Comparison of ENCODE assay signal across 19 cellular contexts in genomic region chr10:10873289-10873688, GRCh38.
DNase-seq lines count a peak whose midpoint lies in the region; ATAC-seq, FAIRE-seq and TF ChIP-seq lines count a peak whose summit lies in the region.
"Had no signal": no experiment of that assay in that cellular context is flagged by ENCODE, and none has a peak within 500 bp of the region (broad histone marks: within the 10 kb centered on the region; RNA-seq: fewer than 3 reads in every experiment).

No MANE protein-coding gene starts in this region.

- TF ChIP-seq RAD21 in IMR-90 (IDR thresholded peaks at IDR 0.05; ENCODE audit: low read length), result no peak

- no peak overlapping the region for H3K23ac ChIP-seq in IMR-90 (ENCODE audit: low read depth, low read length)

- H3K9ac ChIP-seq in IMR-90 (ENCODE audit: low read depth, low read length), result no peak overlapping the region
- no peak overlapping the region for H3K9ac ChIP-seq in astrocyte (ENCODE audit: low read length)

- in situ Hi-C loops in IMR-90 (cut with MboI; ENCODE audit: low sequenced_read_pairs), result no loop called here

- peaks cover 7% of the 10 kb centered on the region; the same call in 1 of the 2 replicates for H3K9me1 ChIP-seq in IMR-90 (ENCODE audit: insufficient read depth, low read length)

- H3K27ac ChIP-seq in IMR-90 (ENCODE audit: insufficient read depth, low read length), result no peak overlapping the region
- H3K27ac ChIP-seq in astrocyte (ENCODE audit: low read depth, low read length), result peak overlapping the region; percentile 94

- H2AFZ ChIP-seq in IMR-90 (replicated peaks; ENCODE audit: low read length, poor library complexity) (no peak overlapping the region), astrocyte (ENCODE audit: low read depth, low read length) (no peak overlapping the region)

- TF ChIP-seq CTCF in IMR-90 (conservative IDR thresholded peaks at IDR 0.05; ENCODE audit: low read depth, low read length) (no peak), astrocyte (IDR thresholded peaks at IDR 0.05; ENCODE audit: insufficient read depth, low read depth, low read length) (no peak), fibroblast of the aortic adventitia (IDR thresholded peaks at IDR 0.05; ENCODE audit: insufficient read depth, low read length) (no peak)

- no peak for ATAC-seq in IMR-90 (ENCODE audit: low read depth)
- ATAC-seq in HG03280 (IDR thresholded peaks at IDR 0.05; ENCODE audit: unreplicated experiment), result no peak

- no peaks in the 10 kb centered on the region for H3K79me2 ChIP-seq in astrocyte (ENCODE audit: insufficient read depth, low read length)

- H4K20me1 ChIP-seq in IMR-90 (ENCODE audit: insufficient read depth, low read length) (no peaks in the 10 kb centered on the region), astrocyte (ENCODE audit: insufficient read depth, low read length) (no peaks in the 10 kb centered on the region)

- H2AK9ac ChIP-seq in IMR-90 (replicated peaks; ENCODE audit: low read depth, low read length, poor library complexity), result no peak overlapping the region

- BruUV-seq in IMR-90 (replicated peaks; lab: Mats Ljungman, UMichigan), result no TSS peak

- H3K9me3 ChIP-seq in IMR-90 (ENCODE audit: control insufficient read depth, insufficient read depth, low read length) (no peaks in the 10 kb centered on the region), astrocyte (ENCODE audit: insufficient read depth, low read depth, low read length) (no peaks in the 10 kb centered on the region)
- H3K9me3 ChIP-seq: BE2C had no signal

- FAIRE-seq in astrocyte (lab: Jason Lieb, UNC), result no peak

- CTCF ChIA-PET in IMR-90 (lab: Yijun Ruan, JAX), result no interaction called here

- H3K27me3 ChIP-seq in IMR-90 (ENCODE audit: control insufficient read depth, insufficient read depth, low read length) (no peaks in the 10 kb centered on the region), astrocyte (ENCODE audit: insufficient read depth, low read length) (no peaks in the 10 kb centered on the region)
- H3K27me3 ChIP-seq: BE2C had no signal

- no peak for TF ChIP-seq POLR2A in IMR-90 (IDR thresholded peaks at IDR 0.05; ENCODE audit: low read depth, low read length)

- H3K27me3 Mint-ChIP-seq in astrocyte (ENCODE audit: low read depth, unreplicated experiment), result no peaks in the 10 kb centered on the region

- no peak overlapping the region for H2BK20ac ChIP-seq in IMR-90 (ENCODE audit: low read depth, low read length)

- WGBS in IMR-90 (ENCODE audit: extremely low coverage in 2 of 2, insufficient read length in 1 of 2), 2 experiments, result no CpG with 5 or more reads among the region's 4 CpGs

- dilution Hi-C loops in IMR-90 (cut with HindIII; ENCODE audit: low sequenced_read_pairs, unreplicated experiment), result no loop called here

- peak overlapping the region; percentile 99 for H3K27ac Mint-ChIP-seq in astrocyte (ENCODE audit: unreplicated experiment)
- H3K27ac Mint-ChIP-seq: CD4-positive, alpha-beta T cell; IgD-negative memory B cell had no signal

- no peaks in the 10 kb centered on the region for H3K9me3 Mint-ChIP-seq in astrocyte (ENCODE audit: unreplicated experiment)
- H3K9me3 Mint-ChIP-seq: CD4-positive, alpha-beta T cell; IgD-negative memory B cell had no signal

- intact Hi-C loops in IMR-90 (cut with micrococcal nuclease), result loop anchor here (2.0 kb wide), 1 partner anchor 48 kb away; no protein-coding TSS in a partner anchor

- DNase-seq in IMR-90, result no peak
- DNase-seq in astrocyte (ENCODE audit: low read depth), result no peak
- peak; percentile 49 for DNase-seq in fibroblast of the aortic adventitia (ENCODE audit: low read depth)
- DNase-seq in pulmonary artery endothelial cell (ENCODE audit: low read depth, low spot score), result peak; percentile 17
- no peak for DNase-seq in activated CD4-positive, alpha-beta T cell treated with anti-CD3 and anti-CD28 coated beads for 48 hours
- no peak for DNase-seq in kidney tubule cell (ENCODE audit: low spot score)
- DNase-seq: BE2C; CD4-positive, alpha-beta T cell; DMS53; H7; Kasumi-1; NCI-H1105; NCI-H1694 treated with DMSO at 0.1 percent for 48 hours; NCI-H2107; NCI-H526 treated with DMSO at 0.1 percent for 48 hours; NK-92 treated with Interleukin-12 subunit alpha and Interleukin-12 subunit beta, amount 100 ng/mL, for 24 hours; SHP77 treated with DMSO at 0.1 percent for 48 hours had no signal

- no peak overlapping the region for H3K56ac ChIP-seq in IMR-90 (ENCODE audit: extremely low read depth, insufficient read depth, low read length)

- peak overlapping the region; percentile 4 for H2BK5ac ChIP-seq in IMR-90 (ENCODE audit: low read depth, low read length, poor library complexity, severe bottlenecking)

- no peak overlapping the region for H2BK120ac ChIP-seq in IMR-90 (ENCODE audit: low read depth, low read length)

- H3K36me3 Mint-ChIP-seq in astrocyte (ENCODE audit: low read depth, unreplicated experiment), result peaks cover 2% of the 10 kb centered on the region

- H3K4me1 Mint-ChIP-seq in astrocyte (ENCODE audit: low read depth, unreplicated experiment), result peaks cover 27% of the 10 kb centered on the region

- H4K91ac ChIP-seq in IMR-90 (ENCODE audit: insufficient read depth, low read depth, low read length), result no peak overlapping the region; the same call in 1 of the 2 replicates

- peak overlapping the region; percentile 6; the same call in 1 of the 2 replicates for H3K18ac ChIP-seq in IMR-90 (ENCODE audit: low read depth, low read length)

- no peaks in the 10 kb centered on the region for H3K79me1 ChIP-seq in IMR-90 (ENCODE audit: low read depth in 1 of 2, low read length in 2 of 2)

- no peak overlapping the region for H3K14ac ChIP-seq in IMR-90 (replicated peaks; ENCODE audit: low read depth, low read length)

- no peaks in the 10 kb centered on the region for H3K36me3 ChIP-seq in IMR-90 (ENCODE audit: control insufficient read depth, insufficient read depth, low read length)
- no peaks in the 10 kb centered on the region for H3K36me3 ChIP-seq in astrocyte (ENCODE audit: insufficient read depth, low read length)
- H3K36me3 ChIP-seq: BE2C had no signal

- H2BK15ac ChIP-seq in IMR-90 (ENCODE audit: low read depth, low read length), result no peak overlapping the region; the same call in 2 of the 3 replicates

- H3K4me1 ChIP-seq in IMR-90 (ENCODE audit: control insufficient read depth, insufficient read depth, low read length), result peaks cover 11% of the 10 kb centered on the region; the same call in 1 of the 2 replicates
- peaks cover 40% of the 10 kb centered on the region for H3K4me1 ChIP-seq in astrocyte (ENCODE audit: insufficient read depth, low read length)
- H3K4me1 ChIP-seq: BE2C had no signal

- POLR2A ChIA-PET in IMR-90 (lab: Charles Lee; ENCODE audit: unreplicated experiment), result no interaction called here

- H3K4me2 ChIP-seq in IMR-90 (ENCODE audit: low read depth, low read length), result no peak overlapping the region
- no peak overlapping the region for H3K4me2 ChIP-seq in astrocyte (ENCODE audit: low read length)

- H4K8ac ChIP-seq in IMR-90 (ENCODE audit: low read depth in 2 of 2, low read length in 2 of 2), result peak overlapping the region in 1 of 2 experiments; percentile 43; a peak in 1 of 4 replicates

- no peak overlapping the region for H3K4ac ChIP-seq in IMR-90 (ENCODE audit: low read depth, low read length)

- H4K5ac ChIP-seq in IMR-90 (ENCODE audit: low read depth, low read length), result no peak overlapping the region

- no peak overlapping the region for H3K4me3 ChIP-seq in IMR-90 (ENCODE audit: insufficient read depth, low read depth, low read length)
- no peak overlapping the region for H3K4me3 ChIP-seq in astrocyte (ENCODE audit: insufficient read depth, low read depth, low read length)
- H3K4me3 ChIP-seq in fibroblast of the aortic adventitia (ENCODE audit: low read depth, low read length), result no peak overlapping the region

- H2AK5ac ChIP-seq in IMR-90 (ENCODE audit: low read depth, low read length), result no peak overlapping the region

- H3K4me3 Mint-ChIP-seq in astrocyte (ENCODE audit: unreplicated experiment), result no peak overlapping the region
- H3K4me3 Mint-ChIP-seq: CD4-positive, alpha-beta T cell; IgD-negative memory B cell had no signal

TF ChIP-seq in IMR-90, 13 proteins besides CTCF, POLR2A, EP300 and RAD21:
- TF ChIP-seq CHD1 (IDR thresholded peaks at IDR 0.05; ENCODE audit: low read depth, low read length) (no peak), CEBPB (IDR thresholded peaks at IDR 0.05; ENCODE audit: low read depth, low read length) (no peak), RCOR1 (IDR thresholded peaks at IDR 0.05; ENCODE audit: insufficient replicate concordance, low read length) (no peak), NFE2L2 (IDR thresholded peaks at IDR 0.05; ENCODE audit: low read depth, low read length) (no peak), SMC3 (IDR thresholded peaks at IDR 0.05; ENCODE audit: low read depth, low read length) (no peak), ELK1 (IDR thresholded peaks at IDR 0.05; ENCODE audit: borderline replicate concordance, low read depth, low read length) (no peak), USF2 (IDR thresholded peaks at IDR 0.05; ENCODE audit: low read depth, low read length) (no peak), FOS (IDR thresholded peaks at IDR 0.05; ENCODE audit: low read depth, low read length) (no peak), RFX5 (IDR thresholded peaks at IDR 0.05; ENCODE audit: low read depth, low read length) (no peak), BHLHE40 (IDR thresholded peaks at IDR 0.05; ENCODE audit: low read depth, low read length) (no peak), MAFK (IDR thresholded peaks at IDR 0.05; ENCODE audit: low read depth, low read length) (no peak), MXI1 (IDR thresholded peaks at IDR 0.05; ENCODE audit: borderline replicate concordance, low read depth, low read length) (no peak), MAZ (IDR thresholded peaks at IDR 0.05; ENCODE audit: borderline replicate concordance, low read depth, low read length) (no peak)

Comparison
In these comparisons a context has a peak if more than half of its experiments do, and no peak if none do; other contexts are left out.
1. DNase-seq: peak in fibroblast of the aortic adventitia (single experiment) and pulmonary artery endothelial cell (single experiment); none in IMR-90 (single experiment), astrocyte (single experiment), activated CD4-positive, alpha-beta T cell treated with anti-CD3 and anti-CD28 coated beads for 48 hours (single experiment) and kidney tubule cell (single experiment).